Comparison of ENCODE assay signal across 8 cellular contexts in genomic region chr7:30292416-30293038, GRCh38. TPM values are rescaled to one million over a fixed set of nuclear protein-coding genes. Genes with fewer than 3 reads are reported as not detected.
DNase-seq lines count a peak whose midpoint lies in the region; ATAC-seq and TF ChIP-seq lines count a peak whose summit lies in the region.
"Not testable (repeated sequence)": the region's sequence is repeated elsewhere in the genome, so short reads cannot be mapped to it uniquely, and the experiment has no call there.

No MANE protein-coding gene starts in this region.

- peak overlapping the region; percentile 18 for H3K4me3 ChIP-seq in CD4-positive, CD25-positive, alpha-beta regulatory T cell (ENCODE audit: low read depth, low read length)
- not testable (repeated sequence) for H3K4me3 ChIP-seq in KMS-11 (IDR thresholded peaks at IDR 0.05; ENCODE audit: insufficient read depth, low read depth, low read length)

- H3K27me3 ChIP-seq in CD4-positive, CD25-positive, alpha-beta regulatory T cell (ENCODE audit: control insufficient read depth, insufficient read depth, low read length); KMS-11 (ENCODE audit: insufficient read depth, low read depth): not testable (repeated sequence)

- DNase-seq in CD4-positive, CD25-positive, alpha-beta regulatory T cell; T-helper 17 cell; activated naive CD8-positive, alpha-beta T cell treated with anti-CD3 and anti-CD28 coated beads for 36 hours; immature natural killer cell; stimulated activated naive B cell treated with anti-CD40 and anti-IgM and Interleukin-4, amounts not matched to agents 10 μg/mL and 1 μg/mL and 100 μg/mL, for 72 hours: not testable (repeated sequence)
- peak; percentile 32 for DNase-seq in NCI-H69 (lab: John Stamatoyannopoulos, UW)

- peak overlapping the region; percentile 0 to 78 (median 30) for H3K4me3 Mint-ChIP-seq in CD4-positive, CD25-positive, alpha-beta regulatory T cell
- peak overlapping the region; percentile 68 for H3K4me3 Mint-ChIP-seq in T-helper 17 cell
- not testable (repeated sequence) for H3K4me3 Mint-ChIP-seq in activated naive CD8-positive, alpha-beta T cell treated with anti-CD3 and anti-CD28 coated beads for 36 hours; dendritic cell treated with granulocyte-macrophage colony-stimulating factor and Interleukin-4, amounts not matched to agents 40 ng/mL and 50 ng/mL, for 4 days; stimulated activated naive B cell treated with anti-CD40 and anti-IgM and Interleukin-4, amounts not matched to agents 10 μg/mL and 1 μg/mL and 100 μg/mL, for 72 hours
- peak overlapping the region in 1 of 5 donors; percentile 2 for H3K4me3 Mint-ChIP-seq in immature natural killer cell

- H3K4me1 Mint-ChIP-seq in CD4-positive, CD25-positive, alpha-beta regulatory T cell, result peaks cover 59 to 90% (median 70%) of the 10 kb centered on the region in 4 donors
- H3K4me1 Mint-ChIP-seq in T-helper 17 cell, result peaks cover 67% of the 10 kb centered on the region
- H3K4me1 Mint-ChIP-seq in activated naive CD8-positive, alpha-beta T cell treated with anti-CD3 and anti-CD28 coated beads for 36 hours, result peaks cover 60% of the 10 kb centered on the region
- peaks cover 80% of the 10 kb centered on the region for H3K4me1 Mint-ChIP-seq in dendritic cell treated with granulocyte-macrophage colony-stimulating factor and Interleukin-4, amounts not matched to agents 40 ng/mL and 50 ng/mL, for 4 days (ENCODE audit: low read depth)
- peaks cover 77 to 95% of the 10 kb centered on the region in 2 donors for H3K4me1 Mint-ChIP-seq in immature natural killer cell
- peaks cover 49 to 82% of the 10 kb centered on the region in 2 donors for H3K4me1 Mint-ChIP-seq in stimulated activated naive B cell treated with anti-CD40 and anti-IgM and Interleukin-4, amounts not matched to agents 10 μg/mL and 1 μg/mL and 100 μg/mL, for 72 hours

- peak overlapping the region; percentile 10; the same call in 1 of the 2 replicates for H3K4me2 ChIP-seq in KMS-11

- H2AFZ ChIP-seq in KMS-11 (ENCODE audit: low read depth), result not testable (repeated sequence)

- intact Hi-C loops in dendritic cell treated with granulocyte-macrophage colony-stimulating factor and Interleukin-4, amounts not matched to agents 40 ng/mL and 50 ng/mL, for 4 days (cut with micrococcal nuclease), result loop anchor here (5.0 kb wide), 1 partner anchor 35 kb away; no protein-coding TSS in a partner anchor

- H3K36me3 Mint-ChIP-seq in CD4-positive, CD25-positive, alpha-beta regulatory T cell, result peaks cover 10% of the 10 kb centered on the region
- H3K36me3 Mint-ChIP-seq in T-helper 17 cell (ENCODE audit: low read depth); dendritic cell treated with granulocyte-macrophage colony-stimulating factor and Interleukin-4, amounts not matched to agents 40 ng/mL and 50 ng/mL, for 4 days (ENCODE audit: low read depth); immature natural killer cell: not testable (repeated sequence)
- peaks cover 12% of the 10 kb centered on the region for H3K36me3 Mint-ChIP-seq in activated naive CD8-positive, alpha-beta T cell treated with anti-CD3 and anti-CD28 coated beads for 36 hours
- peaks cover 6 to 10% of the 10 kb centered on the region in 2 donors for H3K36me3 Mint-ChIP-seq in stimulated activated naive B cell treated with anti-CD40 and anti-IgM and Interleukin-4, amounts not matched to agents 10 μg/mL and 1 μg/mL and 100 μg/mL, for 72 hours

- peaks cover 90% of the 10 kb centered on the region for H3K79me2 ChIP-seq in KMS-11 (ENCODE audit: insufficient read depth, low read depth)

- not testable (repeated sequence) for H4K20me1 ChIP-seq in KMS-11 (ENCODE audit: insufficient read depth)

- H3K9me3 Mint-ChIP-seq in CD4-positive, CD25-positive, alpha-beta regulatory T cell; activated naive CD8-positive, alpha-beta T cell treated with anti-CD3 and anti-CD28 coated beads for 36 hours; dendritic cell treated with granulocyte-macrophage colony-stimulating factor and Interleukin-4, amounts not matched to agents 40 ng/mL and 50 ng/mL, for 4 days; immature natural killer cell; stimulated activated naive B cell treated with anti-CD40 and anti-IgM and Interleukin-4, amounts not matched to agents 10 μg/mL and 1 μg/mL and 100 μg/mL, for 72 hours: not testable (repeated sequence)

- not testable (repeated sequence) for H3K36me3 ChIP-seq in CD4-positive, CD25-positive, alpha-beta regulatory T cell (ENCODE audit: control insufficient read depth, insufficient read depth, low read length); KMS-11 (ENCODE audit: insufficient read depth)

- peak overlapping the region in 1 of 3 donors; percentile 70 for H3K27ac Mint-ChIP-seq in CD4-positive, CD25-positive, alpha-beta regulatory T cell
- H3K27ac Mint-ChIP-seq in T-helper 17 cell, result not testable (repeated sequence)
- H3K27ac Mint-ChIP-seq in activated naive CD8-positive, alpha-beta T cell treated with anti-CD3 and anti-CD28 coated beads for 36 hours, result peak overlapping the region; percentile 23
- peak overlapping the region; percentile 2 for H3K27ac Mint-ChIP-seq in dendritic cell treated with granulocyte-macrophage colony-stimulating factor and Interleukin-4, amounts not matched to agents 40 ng/mL and 50 ng/mL, for 4 days
- H3K27ac Mint-ChIP-seq in immature natural killer cell, result peak overlapping the region in 4 of 6 donors; percentile 9 to 46 (median 19)
- H3K27ac Mint-ChIP-seq in stimulated activated naive B cell treated with anti-CD40 and anti-IgM and Interleukin-4, amounts not matched to agents 10 μg/mL and 1 μg/mL and 100 μg/mL, for 72 hours, result peak overlapping the region; percentile 62

- not testable (repeated sequence) for TF ChIP-seq CTCF in KMS-11 (conservative IDR thresholded peaks at IDR 0.05; ENCODE audit: low read depth, low read length)

- H3K4me1 ChIP-seq in CD4-positive, CD25-positive, alpha-beta regulatory T cell (ENCODE audit: control insufficient read depth, insufficient read depth, low read length, poor library complexity, severe bottlenecking), result peaks cover 48% of the 10 kb centered on the region
- H3K4me1 ChIP-seq in KMS-11 (ENCODE audit: low read depth, poor library complexity, severe bottlenecking), result peaks cover 93% of the 10 kb centered on the region

- not testable (repeated sequence) for H3K9me3 ChIP-seq in CD4-positive, CD25-positive, alpha-beta regulatory T cell (ENCODE audit: control insufficient read depth in 2 of 2, low read length in 2 of 2); T-helper 17 cell (ENCODE audit: control insufficient read depth, low read length, poor library complexity, severe bottlenecking)

- not testable (repeated sequence) for H3K27me3 Mint-ChIP-seq in CD4-positive, CD25-positive, alpha-beta regulatory T cell; T-helper 17 cell; activated naive CD8-positive, alpha-beta T cell treated with anti-CD3 and anti-CD28 coated beads for 36 hours; dendritic cell treated with granulocyte-macrophage colony-stimulating factor and Interleukin-4, amounts not matched to agents 40 ng/mL and 50 ng/mL, for 4 days; immature natural killer cell (ENCODE audit: low read depth in 3 of 3); stimulated activated naive B cell treated with anti-CD40 and anti-IgM and Interleukin-4, amounts not matched to agents 10 μg/mL and 1 μg/mL and 100 μg/mL, for 72 hours

- not testable (repeated sequence) for H3K9ac ChIP-seq in KMS-11

- not testable (repeated sequence) for ATAC-seq in CD4-positive, CD25-positive, alpha-beta regulatory T cell (ENCODE audit: low read depth in 2 of 2); T-helper 17 cell
- ATAC-seq in stimulated activated naive B cell treated with anti-CD40 and anti-IgM and Interleukin-4, amounts not matched to agents 10 μg/mL and 1 μg/mL and 100 μg/mL, for 72 hours (replicated peaks), result peak in 1 of 2 donors; percentile 9

- not testable (repeated sequence) for H3K27ac ChIP-seq in CD4-positive, CD25-positive, alpha-beta regulatory T cell (ENCODE audit: insufficient read depth, low read length, poor library complexity, severe bottlenecking)
- H3K27ac ChIP-seq in KMS-11, result peak overlapping the region; percentile 23; the same call in 1 of the 2 replicates

RNA-seq across cellular contexts. Expression of gene ZNRF2, which starts 8.1 kb away (rescaled TPM):
- total RNA-seq in CD4-positive, CD25-positive, alpha-beta regulatory T cell, result 53.1 TPM
- polyA plus RNA-seq in CD4-positive, CD25-positive, alpha-beta regulatory T cell, result 1 to 10 TPM; 2.1 to 6.2 (median 4.2) TPM
- total RNA-seq in T-helper 17 cell, result 10 to 100 TPM; 26.8 to 31.6 TPM
- total RNA-seq in activated naive CD8-positive, alpha-beta T cell treated with anti-CD3 and anti-CD28 coated beads for 36 hours, result 1 to 10 TPM; 6.9 TPM
- 1 to 10 TPM; 1.9 to 3.7 (median 3.1) TPM for polyA plus RNA-seq in immature natural killer cell
